Comparison of ENCODE assay signal across 22 cellular contexts in the genomic region with DNA sequence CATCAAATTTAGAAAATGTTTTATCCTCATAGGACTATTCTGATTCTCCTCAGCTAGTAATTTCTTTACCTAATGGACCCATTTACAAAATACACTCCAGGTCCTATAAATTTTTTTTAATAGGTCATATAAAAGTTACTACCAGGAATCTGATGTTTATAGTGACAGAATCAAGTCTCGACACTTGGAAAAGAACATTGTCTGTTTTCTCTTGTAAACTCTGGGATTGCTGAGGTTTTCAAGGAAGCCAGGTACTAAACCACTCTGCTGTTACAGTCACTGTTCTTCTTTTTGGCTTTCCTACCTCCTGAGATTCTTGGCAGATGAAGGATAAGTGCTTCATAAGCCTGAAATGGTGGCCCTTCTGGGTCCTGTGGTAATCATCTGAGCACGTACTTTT.
"Had no signal": no experiment of that assay in that cellular context is flagged by ENCODE, and none has a peak within 500 bp of the region (broad histone marks: within the 10 kb centered on the region; RNA-seq: fewer than 3 reads in every experiment).

No MANE protein-coding gene starts in this region.

- H3K27ac ChIP-seq: adrenal gland, colonic mucosa had no signal

- H3K4me3 Mint-ChIP-seq: activated CD4-positive, alpha-beta memory T cell treated with anti-CD3 and anti-CD28 coated beads for 36 hours; activated naive CD4-positive, alpha-beta T cell treated with anti-CD3 and anti-CD28 coated beads, Interleukin-2, amount 10 ng/mL, durations not matched to agents 7 days and 5 days; activated naive CD8-positive, alpha-beta T cell treated with anti-CD3 and anti-CD28 coated beads for 36 hours; activated T-cell treated with anti-CD3 and anti-CD28 coated beads, Interleukin-2, amount 50 U/mL, for 72 hours; T-helper 1 cell treated with Interleukin-12 subunit alpha and Interleukin-12 subunit beta and Interleukin-4 antibody, amounts not matched to agents 30 μg/mL and 1 μg/mL, for 36 hours had no signal

- DNase-seq: activated CD4-positive, alpha-beta memory T cell treated with anti-CD3 and anti-CD28 coated beads for 36 hours; activated CD4-positive, alpha-beta T cell treated with anti-CD3 and anti-CD28 coated beads for 48 hours; activated gamma-delta T cell treated with Interleukin-2 at 50 U/mL for 16 hours; activated naive CD4-positive, alpha-beta T cell treated with anti-CD3 and anti-CD28 coated beads, Interleukin-2, amount 10 ng/mL, durations not matched to agents 7 days and 5 days; activated naive CD8-positive, alpha-beta T cell treated with anti-CD3 and anti-CD28 coated beads for 36 hours; activated T-cell treated with anti-CD3 and anti-CD28 coated beads, Interleukin-2, amount 50 U/mL, for 72 hours; adrenal gland; anterior cingulate cortex; colonic mucosa; Karpas-422; NCI-H1417 treated with DMSO at 0.1 percent for 48 hours; NCI-H1694; NCI-H2029 treated with DMSO at 0.1 percent for 48 hours; NCI-H345; NCI-H510A; NCI-H748 treated with DMSO at 0.1 percent for 48 hours; SHP77 had no signal

- ATAC-seq: activated CD4-positive, CD25-positive, alpha-beta regulatory T cell treated with anti-CD3 and anti-CD28 coated beads, Interleukin-2, amount 50 U/mL, for 24 hours; activated T-cell treated with anti-CD3 and anti-CD28 coated beads, Interleukin-2, amount 50 U/mL, for 72 hours; K562 had no signal

- H3K36me3 Mint-ChIP-seq: activated CD4-positive, alpha-beta memory T cell treated with anti-CD3 and anti-CD28 coated beads for 36 hours; activated naive CD4-positive, alpha-beta T cell treated with anti-CD3 and anti-CD28 coated beads, Interleukin-2, amount 10 ng/mL, durations not matched to agents 7 days and 5 days; activated naive CD8-positive, alpha-beta T cell treated with anti-CD3 and anti-CD28 coated beads for 36 hours had no signal

- H3K27me3 Mint-ChIP-seq: activated CD4-positive, alpha-beta memory T cell treated with anti-CD3 and anti-CD28 coated beads for 36 hours; activated naive CD4-positive, alpha-beta T cell treated with anti-CD3 and anti-CD28 coated beads, Interleukin-2, amount 10 ng/mL, durations not matched to agents 7 days and 5 days; activated naive CD8-positive, alpha-beta T cell treated with anti-CD3 and anti-CD28 coated beads for 36 hours had no signal

- FAIRE-seq: K562, RCC 7860 had no signal

- H3K27ac Mint-ChIP-seq: activated CD4-positive, alpha-beta memory T cell treated with anti-CD3 and anti-CD28 coated beads for 36 hours; activated naive CD4-positive, alpha-beta T cell treated with anti-CD3 and anti-CD28 coated beads, Interleukin-2, amount 10 ng/mL, durations not matched to agents 7 days and 5 days; activated naive CD8-positive, alpha-beta T cell treated with anti-CD3 and anti-CD28 coated beads for 36 hours; activated T-cell treated with anti-CD3 and anti-CD28 coated beads, Interleukin-2, amount 50 U/mL, for 72 hours; activated T-helper 2 cell treated with anti-CD3 and anti-CD28 coated beads, Interferon-gamma antibody, Interleukin-2, Interleukin-4, amounts not matched to agents 10 μg/mL and 5 μg/mL and 100 μg/mL, durations not matched to agents 14 hours and 24 hours and 36 hours; T-helper 1 cell treated with Interleukin-12 subunit alpha and Interleukin-12 subunit beta and Interleukin-4 antibody, amounts not matched to agents 30 μg/mL and 1 μg/mL, for 36 hours had no signal

- H3K9me3 Mint-ChIP-seq: activated naive CD4-positive, alpha-beta T cell treated with anti-CD3 and anti-CD28 coated beads, Interleukin-2, amount 10 ng/mL, durations not matched to agents 7 days and 5 days; activated naive CD8-positive, alpha-beta T cell treated with anti-CD3 and anti-CD28 coated beads for 36 hours had no signal

- H3K4me1 Mint-ChIP-seq: activated naive CD4-positive, alpha-beta T cell treated with anti-CD3 and anti-CD28 coated beads, Interleukin-2, amount 10 ng/mL, durations not matched to agents 7 days and 5 days; activated naive CD8-positive, alpha-beta T cell treated with anti-CD3 and anti-CD28 coated beads for 36 hours had no signal

- H3K4me3 ChIP-seq: adrenal gland, colonic mucosa, K562 had no signal
